Comparison of ENCODE assay signal across 8 cellular contexts in the genomic region with DNA sequence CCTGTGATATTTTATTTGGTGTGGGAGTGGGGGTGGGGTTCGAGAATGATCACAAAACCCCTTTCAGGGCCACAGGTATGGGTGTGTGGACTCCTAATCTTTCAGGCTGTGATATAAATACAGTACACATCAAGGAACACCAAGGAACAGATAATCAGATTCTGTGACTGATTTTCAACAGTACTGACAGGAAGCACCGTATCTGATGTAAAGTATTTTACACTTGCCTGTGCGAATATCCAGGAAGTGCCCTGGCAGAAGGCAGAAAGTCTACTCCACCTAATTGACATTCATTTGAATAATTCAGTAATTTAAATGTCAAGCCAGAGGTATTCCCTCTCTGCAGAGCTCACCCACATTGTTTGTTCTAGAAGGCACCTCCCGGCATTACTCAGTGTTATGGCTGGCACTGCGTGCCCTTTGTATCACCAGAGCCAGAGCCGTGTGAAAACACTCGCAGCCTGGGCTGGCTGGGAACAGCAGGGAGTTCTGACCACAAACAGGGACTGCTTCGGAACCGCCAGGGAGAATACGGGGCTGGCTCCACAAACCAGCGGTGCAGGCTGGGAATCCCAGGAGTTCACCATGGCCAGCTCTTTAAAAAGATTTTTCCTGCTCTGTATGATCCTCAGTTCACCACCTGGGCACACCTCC.
A peak's percentile ranks its signal among the peaks of the same experiment; 100 is the strongest.
DNase-seq lines count a peak whose midpoint lies in the region; ATAC-seq and TF ChIP-seq lines count a peak whose summit lies in the region.

No MANE protein-coding gene starts in this region.

- H3K4me2 ChIP-seq in mesendoderm (ENCODE audit: low read length): no peak overlapping the region
- H3K4me2 ChIP-seq in neuronal stem cell (ENCODE audit: insufficient read depth, low read length, poor library complexity, severe bottlenecking): no peak overlapping the region

- H2BK15ac ChIP-seq in mesendoderm (replicated peaks; ENCODE audit: low read depth) (no peak overlapping the region), neuronal stem cell (ENCODE audit: low read length) (no peak overlapping the region)

- H3K18ac ChIP-seq in mesendoderm (ENCODE audit: low read length) (peak overlapping the region; percentile 86), neuronal stem cell (ENCODE audit: low read length) (no peak overlapping the region)

- DNase-seq in AG09309 (ENCODE audit: low read depth) (peak; percentile 2), NCI-H2029 (lab: John Stamatoyannopoulos, UW) (peak; percentile 77), choroid plexus epithelial cell (ENCODE audit: low read depth) (peak; percentile 68), mesendoderm (peak; percentile 82), glutamatergic neuron (no peak), mesothelial cell of epicardium (ENCODE audit: low spot score in 2 of 2, unreplicated experiment in 2 of 2) (no peak), neuronal stem cell (ENCODE audit: low spot score) (no peak)

- H2AK5ac ChIP-seq in mesendoderm (ENCODE audit: low read length) (no peak overlapping the region), neuronal stem cell (ENCODE audit: low read depth, low read length) (no peak overlapping the region)

- peaks cover 5% of the 10 kb centered on the region for H3K79me1 ChIP-seq in mesendoderm (ENCODE audit: low read length)
- H3K79me1 ChIP-seq in neuronal stem cell (ENCODE audit: low read depth, low read length): no peaks in the 10 kb centered on the region

- no peak overlapping the region for H2BK12ac ChIP-seq in neuronal stem cell (ENCODE audit: low read length)

- H3K23ac ChIP-seq in mesendoderm (ENCODE audit: low read length) (no peak overlapping the region), neuronal stem cell (ENCODE audit: low read depth, low read length, poor library complexity) (no peak overlapping the region)

- peak overlapping the region; percentile 66 for H3K56ac ChIP-seq in mesendoderm (ENCODE audit: low read length)

- H3K9me3 ChIP-seq in neuronal stem cell (replicated peaks in 1 of 2; ENCODE audit: control insufficient read depth in 2 of 2, insufficient read depth in 1 of 2, low read depth in 1 of 2, low read length in 2 of 2): no peaks in the 10 kb centered on the region

- ATAC-seq in GM18502 (IDR thresholded peaks at IDR 0.05; ENCODE audit: poor library complexity, unreplicated experiment): no peak

- H3K27me3 Mint-ChIP-seq in glutamatergic neuron (ENCODE audit: unreplicated experiment): no peaks in the 10 kb centered on the region
- H3K27me3 Mint-ChIP-seq in mesothelial cell of epicardium (ENCODE audit: low read depth): no peaks in the 10 kb centered on the region

- no peak for TF ChIP-seq CTCF in AG09309 (IDR thresholded peaks at IDR 0.05; ENCODE audit: control insufficient read depth, insufficient read depth, low read depth, low read length, missing control alignments)
- no peak for TF ChIP-seq CTCF in choroid plexus epithelial cell (conservative IDR thresholded peaks at IDR 0.05; ENCODE audit: low read depth, low read length)
- TF ChIP-seq CTCF in glutamatergic neuron (IDR thresholded peaks at IDR 0.05; ENCODE audit: partially characterized antibody, unreplicated experiment): no peak
- TF ChIP-seq CTCF in mesothelial cell of epicardium (IDR thresholded peaks at IDR 0.05; ENCODE audit: unreplicated experiment): no peak

- H4K8ac ChIP-seq in mesendoderm (ENCODE audit: low read depth, low read length) (no peak overlapping the region), neuronal stem cell (ENCODE audit: low read depth, low read length) (no peak overlapping the region)

- H3K4me1 ChIP-seq in mesendoderm (ENCODE audit: control insufficient read depth, low read depth, low read length): peaks cover 36% of the 10 kb centered on the region
- no peaks in the 10 kb centered on the region for H3K4me1 ChIP-seq in neuronal stem cell (ENCODE audit: control insufficient read depth in 2 of 2, insufficient read depth in 1 of 2, low read depth in 1 of 2, low read length in 2 of 2)

- no peaks in the 10 kb centered on the region for H3K79me2 ChIP-seq in mesendoderm (ENCODE audit: control insufficient read depth, insufficient read depth, low read length)

- H3K4ac ChIP-seq in mesendoderm (ENCODE audit: low read depth, low read length) (no peak overlapping the region), neuronal stem cell (ENCODE audit: low read length) (no peak overlapping the region)

- H3K36me3 ChIP-seq in mesendoderm (ENCODE audit: control insufficient read depth, insufficient read depth, low read length): no peaks in the 10 kb centered on the region
- H3K36me3 ChIP-seq in neuronal stem cell (replicated peaks in 1 of 2; ENCODE audit: control insufficient read depth in 2 of 2, insufficient read depth in 2 of 2, low read length in 2 of 2): peaks cover 2 to 9% of the 10 kb centered on the region in 2 donors

- H3K9me3 Mint-ChIP-seq in glutamatergic neuron (ENCODE audit: unreplicated experiment): no peaks in the 10 kb centered on the region
- no peaks in the 10 kb centered on the region for H3K9me3 Mint-ChIP-seq in mesothelial cell of epicardium

- WGBS in mesendoderm (ENCODE audit: extremely low coverage, insufficient coverage, low lambda C conversion rate): no CpG with 5 or more reads among the region's 11 CpGs
- no CpG with 5 or more reads among the region's 11 CpGs for WGBS in neuronal stem cell (ENCODE audit: extremely low coverage in 2 of 2, insufficient read length in 2 of 2, insufficient replicate concordance in 1 of 2), 2 donors

- H3K27ac ChIP-seq in mesendoderm (ENCODE audit: low read depth, low read length) (peak overlapping the region; percentile 34), neuronal stem cell (replicated peaks; ENCODE audit: low read length) (no peak overlapping the region)

- no peak overlapping the region for H2BK120ac ChIP-seq in mesendoderm (ENCODE audit: low read depth, low read length)
- H2BK120ac ChIP-seq in neuronal stem cell (ENCODE audit: low read depth, low read length): no peak overlapping the region

- H3K27ac Mint-ChIP-seq in glutamatergic neuron (ENCODE audit: unreplicated experiment) (no peak overlapping the region), mesothelial cell of epicardium (no peak overlapping the region)

- H2AFZ ChIP-seq in neuronal stem cell (ENCODE audit: low read length): no peak overlapping the region

- H3K14ac ChIP-seq in neuronal stem cell (ENCODE audit: low read length): no peak overlapping the region

- H2BK5ac ChIP-seq in mesendoderm (ENCODE audit: low read length) (peak overlapping the region; percentile 47), neuronal stem cell (ENCODE audit: low read length) (no peak overlapping the region)

- H3K27me3 ChIP-seq in mesendoderm (ENCODE audit: insufficient read depth, low read length, poor library complexity): no peaks in the 10 kb centered on the region
- H3K27me3 ChIP-seq in neuronal stem cell (ENCODE audit: control insufficient read depth in 3 of 3, insufficient read depth in 3 of 3, low read depth in 1 of 3, low read length in 3 of 3): no peaks in the 10 kb centered on the region

- H3K36me3 Mint-ChIP-seq in glutamatergic neuron (ENCODE audit: unreplicated experiment) (no peaks in the 10 kb centered on the region), mesothelial cell of epicardium (peaks cover 7% of the 10 kb centered on the region)

- H3K9ac ChIP-seq in mesendoderm (ENCODE audit: low read length) (no peak overlapping the region), neuronal stem cell (ENCODE audit: low read depth, low read length, poor library complexity) (no peak overlapping the region)

- peaks cover 13% of the 10 kb centered on the region for H3K4me1 Mint-ChIP-seq in glutamatergic neuron (ENCODE audit: low read depth, unreplicated experiment)
- H3K4me1 Mint-ChIP-seq in mesothelial cell of epicardium: peaks cover 20% of the 10 kb centered on the region

- no peak overlapping the region for H4K91ac ChIP-seq in neuronal stem cell (ENCODE audit: low read depth, low read length, poor library complexity)

- H3K4me3 ChIP-seq in AG09309 (ENCODE audit: control insufficient read depth, low read depth, low read length): no peak overlapping the region
- no peak overlapping the region for H3K4me3 ChIP-seq in choroid plexus epithelial cell (ENCODE audit: low read depth, low read length)
- H3K4me3 ChIP-seq in mesendoderm (ENCODE audit: low read length): no peak overlapping the region
- no peak overlapping the region for H3K4me3 ChIP-seq in neuronal stem cell (ENCODE audit: low read length in 2 of 2)

- H3K4me3 Mint-ChIP-seq in glutamatergic neuron (ENCODE audit: unreplicated experiment) (no peak overlapping the region), mesothelial cell of epicardium (no peak overlapping the region)

- no peak overlapping the region for H4K5ac ChIP-seq in mesendoderm (ENCODE audit: low read length)

Comparison
In these comparisons a context has a peak if more than half of its experiments do, and no peak if none do; other contexts are left out.
1. DNase-seq: peak in AG09309 (single experiment), NCI-H2029 (single experiment), choroid plexus epithelial cell (single experiment) and mesendoderm (single experiment); none in glutamatergic neuron (single experiment), mesothelial cell of epicardium (0 of 2) and neuronal stem cell (single experiment).